ENCODE assay signal across 8 cellular contexts in the genomic region with DNA sequence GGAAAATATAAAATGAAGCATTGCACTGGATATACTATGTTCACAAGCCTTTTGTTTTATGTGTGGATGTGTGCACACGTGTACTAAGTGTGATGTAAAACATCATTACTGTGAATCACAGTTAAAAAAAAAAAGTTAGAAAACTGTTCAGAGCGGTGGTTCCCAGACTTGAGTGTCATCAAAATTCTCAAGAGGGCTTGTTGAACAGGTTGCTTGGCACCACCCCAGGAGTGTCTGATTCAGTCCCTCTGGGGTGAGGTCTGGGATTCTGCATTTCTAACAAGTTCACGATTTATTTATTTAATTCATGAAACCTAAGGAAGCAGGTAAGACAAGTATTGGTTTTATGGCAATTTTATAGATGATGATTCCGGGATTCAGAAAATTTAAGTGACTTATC. TPM values are rescaled to one million over a fixed set of nuclear protein-coding genes. Genes with fewer than 3 reads are reported as not detected.
DNase-seq lines count a peak whose midpoint lies in the region; ATAC-seq and TF ChIP-seq lines count a peak whose summit lies in the region.

No MANE protein-coding gene starts in this region.

- H3K36me3 Mint-ChIP-seq in activated naive CD4-positive, alpha-beta T cell treated with anti-CD3 and anti-CD28 coated beads for 36 hours (ENCODE audit: low read depth) = peaks cover 39% of the 10 kb centered on the region
- H3K36me3 Mint-ChIP-seq in stimulated activated naive B cell treated with anti-CD40 and anti-IgM and Interleukin-4, amounts not matched to agents 10 μg/mL and 1 μg/mL and 100 μg/mL, for 72 hours = peaks cover 11 to 16% of the 10 kb centered on the region in 2 donors

- H3K9me3 ChIP-seq in body of pancreas = no peaks in the 10 kb centered on the region

- intact Hi-C loops in activated naive CD4-positive, alpha-beta T cell treated with anti-CD3 and anti-CD28 coated beads for 36 hours (cut with micrococcal nuclease) = loop anchor here (5.0 kb wide), 1 partner anchor 275 kb away; no protein-coding TSS in a partner anchor
- intact Hi-C loops in body of pancreas (cut with DNase I) = no loop called here

- H3K27me3 ChIP-seq in body of pancreas = no peaks in the 10 kb centered on the region

- 62 to 64% methylated on average over 4 of the region's 4 CpGs for WGBS in body of pancreas, 2 donors

- H3K4me1 ChIP-seq in body of pancreas = peaks cover 13% of the 10 kb centered on the region

- H3K4me3 ChIP-seq in epithelial cell of esophagus (ENCODE audit: low read length) = peak overlapping the region; percentile 90
- no peak overlapping the region for H3K4me3 ChIP-seq in body of pancreas

- no peaks in the 10 kb centered on the region for H3K27me3 Mint-ChIP-seq in activated naive CD4-positive, alpha-beta T cell treated with anti-CD3 and anti-CD28 coated beads for 36 hours (ENCODE audit: low read depth)
- no peaks in the 10 kb centered on the region for H3K27me3 Mint-ChIP-seq in stimulated activated naive B cell treated with anti-CD40 and anti-IgM and Interleukin-4, amounts not matched to agents 10 μg/mL and 1 μg/mL and 100 μg/mL, for 72 hours

- no peak for TF ChIP-seq POLR2A in body of pancreas (IDR thresholded peaks at IDR 0.05)

- CTCF ChIA-PET in activated naive CD4-positive, alpha-beta T cell treated with anti-CD3 and anti-CD28 coated beads for 36 hours (lab: Charles Lee) = interaction anchor here (0.6 to 1.6 kb wide), 6 partner anchors 13 to 492 kb away, joined by 3 to 5 read pairs (median 4); no protein-coding TSS in a partner anchor

- no peak overlapping the region for H3K27ac ChIP-seq in body of pancreas

- H3K36me3 ChIP-seq in body of pancreas (replicated peaks in 1 of 2; ENCODE audit: insufficient read depth in 1 of 2, low read depth in 2 of 2) = no peaks in the 10 kb centered on the region

- in situ Hi-C loops in KBM-7 (cut with MboI; ENCODE audit: low pct_unique_long_range_greater_than_20kb, low sequenced_read_pairs) = loop anchor here (25.0 kb wide), 1 partner anchor 380 kb away; no protein-coding TSS in a partner anchor

- DNase-seq in activated naive CD4-positive, alpha-beta T cell treated with anti-CD3 and anti-CD28 coated beads for 36 hours = peak; percentile 31
- DNase-seq in activated naive CD4-positive, alpha-beta T cell treated with Interleukin-2 at 50 U/mL for 16 hours = no peak
- peak; percentile 3 for DNase-seq in NCI-H510A (lab: John Stamatoyannopoulos, UW)
- DNase-seq in epithelial cell of esophagus (ENCODE audit: low read depth) = peak; percentile 99
- no peak for DNase-seq in stimulated activated naive B cell treated with anti-CD40 and anti-IgM and Interleukin-4, amounts not matched to agents 10 μg/mL and 1 μg/mL and 100 μg/mL, for 72 hours
- no peak for DNase-seq in KBM-7
- DNase-seq in NOMO-1 (lab: John Stamatoyannopoulos, UW; ENCODE audit: unreplicated experiment in 2 of 2) = no peak
- no peak for DNase-seq in body of pancreas

- no peak overlapping the region for H3K27ac Mint-ChIP-seq in activated naive CD4-positive, alpha-beta T cell treated with anti-CD3 and anti-CD28 coated beads for 36 hours
- no peak overlapping the region for H3K27ac Mint-ChIP-seq in stimulated activated naive B cell treated with anti-CD40 and anti-IgM and Interleukin-4, amounts not matched to agents 10 μg/mL and 1 μg/mL and 100 μg/mL, for 72 hours

- no peaks in the 10 kb centered on the region for H3K9me3 Mint-ChIP-seq in activated naive CD4-positive, alpha-beta T cell treated with anti-CD3 and anti-CD28 coated beads for 36 hours
- no peaks in the 10 kb centered on the region for H3K9me3 Mint-ChIP-seq in stimulated activated naive B cell treated with anti-CD40 and anti-IgM and Interleukin-4, amounts not matched to agents 10 μg/mL and 1 μg/mL and 100 μg/mL, for 72 hours

- ATAC-seq in stimulated activated naive B cell treated with anti-CD40 and anti-IgM and Interleukin-4, amounts not matched to agents 10 μg/mL and 1 μg/mL and 100 μg/mL, for 72 hours (replicated peaks) = no peak
- no peak for ATAC-seq in body of pancreas

- peak overlapping the region; percentile 97 for H3K4me3 Mint-ChIP-seq in activated naive CD4-positive, alpha-beta T cell treated with anti-CD3 and anti-CD28 coated beads for 36 hours
- peak overlapping the region; percentile 36 to 95 for H3K4me3 Mint-ChIP-seq in stimulated activated naive B cell treated with anti-CD40 and anti-IgM and Interleukin-4, amounts not matched to agents 10 μg/mL and 1 μg/mL and 100 μg/mL, for 72 hours

- H3K4me1 Mint-ChIP-seq in activated naive CD4-positive, alpha-beta T cell treated with anti-CD3 and anti-CD28 coated beads for 36 hours (ENCODE audit: low read depth) = peaks cover 19% of the 10 kb centered on the region
- peaks cover 5 to 13% of the 10 kb centered on the region in 2 donors for H3K4me1 Mint-ChIP-seq in stimulated activated naive B cell treated with anti-CD40 and anti-IgM and Interleukin-4, amounts not matched to agents 10 μg/mL and 1 μg/mL and 100 μg/mL, for 72 hours

- TF ChIP-seq CTCF in epithelial cell of esophagus (IDR thresholded peaks at IDR 0.05; ENCODE audit: insufficient read depth, low read depth, low read length, missing control alignments) (no peak), body of pancreas (IDR thresholded peaks at IDR 0.05) (no peak)

RNA-seq across cellular contexts. Expression of a gene that starts 1.8 kb away (rescaled TPM):
- total RNA-seq in activated naive CD4-positive, alpha-beta T cell treated with anti-CD3 and anti-CD28 coated beads for 36 hours = 10 to 100 TPM; 78.7 to 91.5 TPM
- total RNA-seq in body of pancreas = 1 to 10 TPM; 2.1 to 2.3 TPM

Comparison
In these comparisons a context has a peak if more than half of its experiments do, and no peak if none do; other contexts are left out.
1. DNase-seq: peak in activated naive CD4-positive, alpha-beta T cell treated with anti-CD3 and anti-CD28 coated beads for 36 hours (single experiment), NCI-H510A (single experiment) and epithelial cell of esophagus (single experiment); none in activated naive CD4-positive, alpha-beta T cell treated with Interleukin-2 at 50 U/mL for 16 hours (single experiment), stimulated activated naive B cell treated with anti-CD40 and anti-IgM and Interleukin-4, amounts not matched to agents 10 μg/mL and 1 μg/mL and 100 μg/mL, for 72 hours (single experiment), KBM-7 (single experiment), NOMO-1 (0 of 2) and body of pancreas (0 of 4).
2. RNA of a gene that starts 1.8 kb away (total RNA-seq): 78.7 to 91.5 TPM in activated naive CD4-positive, alpha-beta T cell treated with anti-CD3 and anti-CD28 coated beads for 36 hours; 2.1 to 2.3 TPM in body of pancreas; every median in the first group is over 10 times any median in the second.